In the genomic region with DNA sequence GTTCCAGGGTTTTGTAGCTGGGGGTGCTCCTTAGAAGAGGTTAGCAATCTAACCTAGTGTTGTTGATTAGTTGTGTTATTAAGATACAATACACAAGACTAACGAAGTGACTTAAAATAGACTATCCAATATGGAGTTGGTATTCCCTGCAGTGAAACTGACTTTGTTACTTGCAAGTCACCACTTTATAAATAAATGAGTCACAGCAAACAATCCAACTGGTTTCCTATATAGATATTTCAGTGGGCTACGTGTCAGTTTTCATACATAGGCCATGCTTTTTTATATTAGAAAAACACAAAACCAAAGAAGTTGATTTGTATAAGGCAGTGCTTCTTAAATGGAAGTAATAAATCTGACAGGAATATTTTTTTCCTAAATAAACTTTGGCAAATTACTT, we compare ENCODE assay signal across 33 cellular contexts.
"Had no signal": no experiment of that assay in that cellular context is flagged by ENCODE, and none has a peak within 500 bp of the region (broad histone marks: within the 10 kb centered on the region; RNA-seq: fewer than 3 reads in every experiment).

No MANE protein-coding gene starts in this region.

- H3K4me3 ChIP-seq: cardiac muscle cell, colonic mucosa, heart left ventricle had no signal

- H3K27ac Mint-ChIP-seq: activated B cell treated with CpG ODN at 0.5 μM for 24 hours; activated CD8-positive, alpha-beta T cell treated with anti-CD3 and anti-CD28 coated beads for 36 hours; activated naive CD8-positive, alpha-beta T cell; activated T-helper 17 cell treated with anti-CD3 and anti-CD28 coated beads, Interleukin-2, amount 50 U/mL, for 72 hours; effector memory CD8-positive, alpha-beta T cell; T-helper 17 cell; T-helper 2 cell treated with Interferon-gamma antibody and Interleukin-4, amounts not matched to agents 5 μg/mL and 100 μg/mL, for 36 hours had no signal

- H3K4me3 Mint-ChIP-seq: activated B cell treated with CpG ODN at 0.5 μM for 24 hours; activated CD8-positive, alpha-beta T cell treated with anti-CD3 and anti-CD28 coated beads for 36 hours; activated naive CD8-positive, alpha-beta T cell; activated T-cell treated with anti-CD3 and anti-CD28 coated beads, Interleukin-2, amount 50 U/mL, for 4 hours; activated T-helper 17 cell treated with anti-CD3 and anti-CD28 coated beads, Interleukin-2, amount 50 U/mL, for 72 hours; effector memory CD8-positive, alpha-beta T cell; T-helper 17 cell; T-helper 2 cell treated with Interferon-gamma antibody and Interleukin-4, amounts not matched to agents 5 μg/mL and 100 μg/mL, for 36 hours had no signal

- H3K9me3 Mint-ChIP-seq: activated T-helper 17 cell treated with anti-CD3 and anti-CD28 coated beads, Interleukin-2, amount 50 U/mL, for 72 hours; effector memory CD8-positive, alpha-beta T cell had no signal

- H3K36me3 ChIP-seq: cardiac muscle cell, colonic mucosa, heart left ventricle, WERI-Rb-1 had no signal

- H3K4me1 Mint-ChIP-seq: activated B cell treated with CpG ODN at 0.5 μM for 24 hours; activated T-helper 17 cell treated with anti-CD3 and anti-CD28 coated beads, Interleukin-2, amount 50 U/mL, for 72 hours; T-helper 17 cell had no signal

- DNase-seq: activated B cell treated with CpG ODN at 0.5 μM for 24 hours; activated CD4-positive, alpha-beta T cell treated with anti-CD3 and anti-CD28 coated beads for 48 hours; activated CD4-positive, alpha-beta T cell treated with anti-CD3 and anti-CD28 coated beads, Interleukin-2, amount 50 U/mL, for 1 hour; activated CD4-positive, alpha-beta T cell treated with anti-CD3 and anti-CD28 coated beads, Interleukin-2, amount 50 U/mL, for 48 hours; activated CD8-positive, alpha-beta memory T cell treated with anti-CD3 and anti-CD28 coated beads for 24 hours; activated CD8-positive, alpha-beta T cell treated with anti-CD3 and anti-CD28 coated beads for 36 hours; activated effector memory CD4-positive, alpha-beta T cell treated with Interleukin-2 at 50 U/mL for 16 hours; activated gamma-delta T cell treated with Interleukin-2 at 50 U/mL for 16 hours; activated naive CD4-positive, alpha-beta T cell treated with anti-CD3 and anti-CD28 coated beads, Interleukin-2, amount 50 U/mL, for 16 hours; activated naive CD4-positive, alpha-beta T cell treated with Interleukin-2 at 50 U/mL for 16 hours; activated T-cell treated with anti-CD3 and anti-CD28 coated beads, Interleukin-2, amount 50 U/mL, for 4 hours; amniotic stem cell; anterior cingulate cortex; central memory CD4-positive, alpha-beta T cell; cerebellar nuclear complex; colonic mucosa; effector CD4-positive, alpha-beta T cell; effector memory CD8-positive, alpha-beta T cell; foreskin fibroblast; glutamatergic neuron; heart left ventricle; T-helper 1 cell; T-helper 17 cell; T1000; WERI-Rb-1 had no signal

- FAIRE-seq: astrocyte, frontal cortex had no signal

- H3K27me3 ChIP-seq: cardiac muscle cell, colonic mucosa, heart left ventricle had no signal

- ATAC-seq: activated CD4-positive, CD25-positive, alpha-beta regulatory T cell treated with anti-CD3 and anti-CD28 coated beads, Interleukin-2, amount 50 U/mL, for 24 hours; activated CD8-positive, alpha-beta T cell treated with anti-CD3 and anti-CD28 coated beads for 36 hours; activated T-cell treated with anti-CD3 and anti-CD28 coated beads, Interleukin-2, amount 50 U/mL, for 4 hours; activated T-helper 17 cell treated with anti-CD3 and anti-CD28 coated beads, Interleukin-2, amount 50 U/mL, for 72 hours; effector memory CD8-positive, alpha-beta T cell; esophagus mucosa; heart left ventricle; T-helper 17 cell had no signal
